Comparison of ENCODE assay signal across 8 cellular contexts in the genomic region with DNA sequence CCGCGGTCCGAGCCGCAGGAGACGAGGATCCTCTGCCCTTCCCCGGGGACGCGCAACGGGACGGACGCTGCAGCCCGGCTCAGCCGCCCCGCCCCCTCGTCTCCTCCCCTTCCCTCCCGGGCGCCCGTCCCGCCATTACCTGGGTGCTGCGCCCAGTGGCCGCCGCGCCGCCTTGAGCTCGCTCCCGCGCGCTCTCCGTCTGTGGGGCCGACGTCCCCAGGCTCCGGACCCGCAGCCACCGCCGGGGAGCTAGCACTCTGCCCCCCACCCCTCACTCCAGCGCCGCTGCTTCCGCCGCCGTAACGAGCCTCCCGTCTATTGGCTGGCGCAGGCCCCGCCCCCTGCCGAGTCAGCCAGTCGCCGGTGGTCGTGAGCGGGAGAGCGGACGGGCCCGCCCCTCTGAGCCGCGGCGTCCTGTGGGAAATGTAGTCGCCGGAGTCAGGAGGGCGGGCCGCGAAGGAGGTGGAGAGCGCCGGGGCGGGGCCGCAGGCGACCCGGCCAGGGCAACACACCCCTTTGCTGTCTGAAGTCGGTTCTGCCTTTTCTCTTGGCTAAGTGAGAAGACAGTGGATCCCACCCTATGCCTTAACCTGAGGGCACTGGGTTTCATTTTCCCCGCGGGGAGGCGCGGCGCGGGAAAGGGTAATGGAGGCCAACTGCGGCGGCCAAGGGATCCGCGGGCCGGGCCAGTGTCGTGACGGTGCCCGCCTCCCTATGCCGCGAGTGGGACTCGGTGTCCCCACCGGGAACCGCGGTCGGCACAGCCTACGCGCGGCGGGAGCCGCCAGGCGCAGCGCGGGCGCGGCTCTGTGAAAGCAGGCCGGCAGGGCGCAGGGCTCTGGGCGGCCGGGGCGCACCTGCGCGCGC. TPM values are rescaled to one million over a fixed set of nuclear protein-coding genes. Genes with fewer than 3 reads are reported as not detected.
DNase-seq lines count a peak whose midpoint lies in the region; ATAC-seq and TF ChIP-seq lines count a peak whose summit lies in the region.

A gene (minus strand): TSS at position 259 of the 867 bp plus-strand sequence. CDS start 1,767 bp downstream, outside the sequence.

- no peaks in the 10 kb centered on the region for H3K9me3 Mint-ChIP-seq in CD4-positive, alpha-beta T cell
- H3K9me3 Mint-ChIP-seq in dendritic cell treated with granulocyte-macrophage colony-stimulating factor and Interleukin-4, amounts not matched to agents 40 ng/mL and 50 ng/mL, for 4 days, result peaks cover 14% of the 10 kb centered on the region

- DNase-seq in CD4-positive, alpha-beta T cell, result peak; percentile 96 to 99 (median 98)
- DNase-seq in NCI-H774 (lab: John Stamatoyannopoulos, UW) (peak; percentile 90), left lung (peak; percentile 99)
- DNase-seq in activated CD4-positive, alpha-beta T cell treated with anti-CD3 and anti-CD28 coated beads, Interleukin-2, amount 50 U/mL, for 24 hours (ENCODE audit: low read depth in 1 of 2, low spot score in 1 of 2), result peak; percentile 95
- peak; percentile 97 for DNase-seq in stimulated activated CD4-positive, alpha-beta T cell treated with anti-CD3 and anti-CD28 coated beads, Interleukin-2, amount 100 ng/mL, for 4 hours (ENCODE audit: low read depth)

- H3K27ac ChIP-seq in CD4-positive, alpha-beta T cell (ENCODE audit: low read depth, low read length), result peak within 1 kb of the TSS; percentile 89
- peak within 1 kb of the TSS; percentile 92 to 95 for H3K27ac ChIP-seq in left lung

- H3K4me1 Mint-ChIP-seq in CD4-positive, alpha-beta T cell (ENCODE audit: low read depth), result peaks cover 30% of the 10 kb centered on the region
- H3K4me1 Mint-ChIP-seq in dendritic cell treated with granulocyte-macrophage colony-stimulating factor and Interleukin-4, amounts not matched to agents 40 ng/mL and 50 ng/mL, for 4 days (ENCODE audit: low read depth), result peaks cover 18% of the 10 kb centered on the region

- H3K27me3 Mint-ChIP-seq in CD4-positive, alpha-beta T cell, result no peaks in the 10 kb centered on the region
- H3K27me3 Mint-ChIP-seq in dendritic cell treated with granulocyte-macrophage colony-stimulating factor and Interleukin-4, amounts not matched to agents 40 ng/mL and 50 ng/mL, for 4 days, result peaks cover 1% of the 10 kb centered on the region

- CTCF ChIA-PET in CD4-positive, alpha-beta T cell (lab: Charles Lee), result interaction anchor here (1.6 kb wide), 1 partner anchor 146 kb away, joined by 5 read pairs; no protein-coding TSS in a partner anchor

- no peaks in the 10 kb centered on the region for H3K36me3 ChIP-seq in left lung

- no peaks in the 10 kb centered on the region for H3K27me3 ChIP-seq in CD4-positive, alpha-beta T cell (ENCODE audit: control insufficient read depth, insufficient read depth, low read length)
- no peaks in the 10 kb centered on the region for H3K27me3 ChIP-seq in left lung

- H3K9me3 ChIP-seq in CD4-positive, alpha-beta T cell (ENCODE audit: control insufficient read depth, low read length), result peaks cover 5% of the 10 kb centered on the region
- peaks cover 0 to 3% of the 10 kb centered on the region in 2 donors for H3K9me3 ChIP-seq in left lung

- peak within 1 kb of the TSS; percentile 95 to 100 for H3K4me3 ChIP-seq in left lung

- peaks cover 14% of the 10 kb centered on the region for H3K36me3 Mint-ChIP-seq in CD4-positive, alpha-beta T cell (ENCODE audit: low read depth)
- H3K36me3 Mint-ChIP-seq in dendritic cell treated with granulocyte-macrophage colony-stimulating factor and Interleukin-4, amounts not matched to agents 40 ng/mL and 50 ng/mL, for 4 days (ENCODE audit: low read depth), result peaks cover 29% of the 10 kb centered on the region

- no peak for TF ChIP-seq CTCF in CD4-positive, alpha-beta T cell (IDR thresholded peaks at IDR 0.05)
- no peak for TF ChIP-seq CTCF in left lung (IDR thresholded peaks at IDR 0.05)

- H3K27ac Mint-ChIP-seq in CD4-positive, alpha-beta T cell, result peak within 1 kb of the TSS; percentile 96
- H3K27ac Mint-ChIP-seq in dendritic cell treated with granulocyte-macrophage colony-stimulating factor and Interleukin-4, amounts not matched to agents 40 ng/mL and 50 ng/mL, for 4 days, result peak within 1 kb of the TSS; percentile 97

- peak within 1 kb of the TSS; percentile 99 for H3K4me3 Mint-ChIP-seq in CD4-positive, alpha-beta T cell
- H3K4me3 Mint-ChIP-seq in dendritic cell treated with granulocyte-macrophage colony-stimulating factor and Interleukin-4, amounts not matched to agents 40 ng/mL and 50 ng/mL, for 4 days, result peak within 1 kb of the TSS; percentile 95

- peak; percentile 76 for ATAC-seq in CD4-positive, alpha-beta T cell (ENCODE audit: poor library complexity)
- ATAC-seq in GM19438 (IDR thresholded peaks at IDR 0.05; ENCODE audit: low read depth, unreplicated experiment) (peak; percentile 77), HG03571 (IDR thresholded peaks at IDR 0.05; ENCODE audit: unreplicated experiment) (peak; percentile 81), left lung (peak; percentile 95)

- H3K4me1 ChIP-seq in left lung, result peaks cover 5 to 28% of the 10 kb centered on the region in 2 donors

- intact Hi-C loops in CD4-positive, alpha-beta T cell (cut with DNase I, micrococcal nuclease), result loop anchor here (1.0 to 10.0 kb wide), 9 partner anchors 61 to 641 kb away; a partner anchor contains a TSS
- intact Hi-C loops in dendritic cell treated with granulocyte-macrophage colony-stimulating factor and Interleukin-4, amounts not matched to agents 40 ng/mL and 50 ng/mL, for 4 days (cut with micrococcal nuclease), result loop anchor here (1.0 to 5.0 kb wide), 2 partner anchors 63 to 171 kb away; a partner anchor contains a TSS
- intact Hi-C loops in left lung (cut with DNase I), result loop anchor here in 1 of 2 donors (10.0 kb wide), 1 partner anchor 143 kb away; a partner anchor contains a TSS

- POLR2A ChIA-PET in CD4-positive, alpha-beta T cell (lab: Charles Lee), result interaction anchor here (0.6 to 2.9 kb wide), 14 partner anchors 17 to 501 kb away, joined by 3 to 71 read pairs (median 4); a partner anchor contains a TSS

RNA-seq across cellular contexts. Expression of the gene that starts here (rescaled TPM):
- 10 to 100 TPM; 19.2 to 21.0 TPM for total RNA-seq in CD4-positive, alpha-beta T cell
- total RNA-seq in left lung, result 10 to 100 TPM; 19.1 to 23.2 TPM

Comparison
In these comparisons a context has a peak if more than half of its experiments do, and no peak if none do; other contexts are left out.
1. Peak in every context shown above with its lines: DNase-seq, ATAC-seq, H3K4me3 ChIP-seq and H3K27ac ChIP-seq.